8 cellular contexts compared by ENCODE assay signal in genomic region chr19:36849701-36850645, GRCh38. TPM values are rescaled to one million over a fixed set of nuclear protein-coding genes. Genes with fewer than 3 reads are reported as not detected.
DNase-seq lines count a peak whose midpoint lies in the region; ATAC-seq and TF ChIP-seq lines count a peak whose summit lies in the region.

No MANE protein-coding gene starts in this region.

- H3K9me3 Mint-ChIP-seq in T-cell (peaks cover 8 to 19% (median 11%) of the 10 kb centered on the region in 3 donors), progenitor cell of endocrine pancreas (ENCODE audit: low read depth) (peaks cover 13% of the 10 kb centered on the region)

- TF ChIP-seq CTCF in GM12864 (IDR thresholded peaks at IDR 0.05; ENCODE audit: low read depth, low read length, missing control alignments) (no peak), left ventricle myocardium inferior (IDR thresholded peaks at IDR 0.05; ENCODE audit: borderline replicate concordance) (no peak), progenitor cell of endocrine pancreas (IDR thresholded peaks at IDR 0.05; ENCODE audit: unreplicated experiment) (no peak), upper lobe of right lung (IDR thresholded peaks at IDR 0.05) (no peak)

- intact Hi-C loops in left ventricle myocardium inferior (cut with micrococcal nuclease), result no loop called here
- intact Hi-C loops in upper lobe of right lung (cut with DNase I), result no loop called here

- peak; percentile 77 for ATAC-seq in HG02623 (IDR thresholded peaks at IDR 0.05; ENCODE audit: unreplicated experiment)
- peak; percentile 89 to 94 (median 92) for ATAC-seq in T-cell (replicated peaks in 1 of 4)
- ATAC-seq in upper lobe of right lung, result peak; percentile 97

- H3K4me1 ChIP-seq in left ventricle myocardium inferior (peaks cover 49% of the 10 kb centered on the region), upper lobe of right lung (peaks cover 13% of the 10 kb centered on the region)

- H3K27me3 Mint-ChIP-seq in T-cell (no peaks in the 10 kb centered on the region), progenitor cell of endocrine pancreas (no peaks in the 10 kb centered on the region)

- H3K27ac Mint-ChIP-seq in T-cell (no peak overlapping the region), progenitor cell of endocrine pancreas (no peak overlapping the region)

- H3K4me1 Mint-ChIP-seq in T-cell, result peaks cover 17 to 22% (median 21%) of the 10 kb centered on the region in 3 donors
- H3K4me1 Mint-ChIP-seq in progenitor cell of endocrine pancreas (ENCODE audit: low read depth), result peaks cover 2% of the 10 kb centered on the region

- H3K36me3 Mint-ChIP-seq in T-cell (peaks cover 41% of the 10 kb centered on the region), progenitor cell of endocrine pancreas (ENCODE audit: insufficient read depth) (peaks cover 37% of the 10 kb centered on the region)

- CTCF ChIA-PET in T-cell (lab: Charles Lee), result interaction anchor here (0.6 to 1.3 kb wide), 11 partner anchors 11 to 1784 kb away, joined by 3 to 5 read pairs (median 3); partner anchors contain the start of genes ZNF540 (in 1 of the 2), ZNF568 (in 1 of the 2), ZNF571 (in 1 of the 2) and ZNF790 (in 1 of the 2)

- no peaks in the 10 kb centered on the region for H3K27me3 ChIP-seq in left ventricle myocardium inferior (ENCODE audit: low read depth)
- H3K27me3 ChIP-seq in upper lobe of right lung, result no peaks in the 10 kb centered on the region

- POLR2A ChIA-PET in T-cell (lab: Charles Lee), result interaction anchor here (0.6 to 3.0 kb wide), 8 partner anchors 8 to 596 kb away, joined by 3 to 26 read pairs (median 4); partner anchors contain the start of genes ZNF790 (in 2 of the 2) and ZNF529 (in 1 of the 2)

- peaks cover 38% of the 10 kb centered on the region for H3K36me3 ChIP-seq in left ventricle myocardium inferior
- H3K36me3 ChIP-seq in upper lobe of right lung, result peaks cover 10% of the 10 kb centered on the region

- H3K27ac ChIP-seq in left ventricle myocardium inferior (replicated peaks), result peak overlapping the region; percentile 95
- peak overlapping the region; percentile 91 for H3K27ac ChIP-seq in upper lobe of right lung

- DNase-seq in GM12864 (ENCODE audit: low read depth) (peak; percentile 77), NCI-H1436 (lab: John Stamatoyannopoulos, UW) (peak; percentile 81), T-cell (peak; percentile 75 to 95 (median 89)), amygdala (lab: John Stamatoyannopoulos, UW) (peak; percentile 27 to 93 (median 84)), left ventricle myocardium inferior (peak; percentile 91), progenitor cell of endocrine pancreas (ENCODE audit: low spot score, unreplicated experiment) (peak; percentile 70), upper lobe of right lung (peak; percentile 95)

- H3K4me3 ChIP-seq in GM12864 (ENCODE audit: low read depth, low read length), result peak overlapping the region; percentile 77
- H3K4me3 ChIP-seq in left ventricle myocardium inferior, result peak overlapping the region; percentile 89
- peak overlapping the region; percentile 78 for H3K4me3 ChIP-seq in upper lobe of right lung

- H3K4me3 Mint-ChIP-seq in T-cell (no peak overlapping the region), progenitor cell of endocrine pancreas (ENCODE audit: low read depth) (no peak overlapping the region)

- H3K9me3 ChIP-seq in left ventricle myocardium inferior (replicated peaks) (peaks cover 16% of the 10 kb centered on the region), upper lobe of right lung (peaks cover 3% of the 10 kb centered on the region)

RNA-seq across cellular contexts. Expression of gene ZNF345, which starts 0.7 kb away (rescaled TPM):
- 10 to 100 TPM in 4 of 5 donors, 1 to 10 TPM in 1; 8.3 to 16.4 (median 11.7) TPM for total RNA-seq in T-cell
- total RNA-seq in left ventricle myocardium inferior, result 2.9 TPM
- total RNA-seq in progenitor cell of endocrine pancreas, result 14.7 and 17.8 TPM in 2 replicates
- total RNA-seq in upper lobe of right lung, result 6.7 TPM

RNA-seq across cellular contexts. Expression of gene ZNF790, which starts 11.8 kb away (rescaled TPM):
- total RNA-seq in T-cell, result 10 to 100 TPM in 3 of 5 donors, 1 to 10 TPM in 2; 4.7 to 12.9 (median 11.7) TPM
- 7.3 TPM for total RNA-seq in left ventricle myocardium inferior
- total RNA-seq in progenitor cell of endocrine pancreas, result 12.1 and 13.7 TPM in 2 replicates
- 5.7 TPM for total RNA-seq in upper lobe of right lung

Comparison
In these comparisons a context has a peak if more than half of its experiments do, and no peak if none do; other contexts are left out.
1. Peak in every context shown above with its lines: DNase-seq, ATAC-seq, H3K4me3 ChIP-seq and H3K27ac ChIP-seq.